ENCODE assay signal across 8 cellular contexts in genomic region chr6:87407896-87408720, GRCh38. TPM values are rescaled to one million over a fixed set of nuclear protein-coding genes. Genes with fewer than 3 reads are reported as not detected.
DNase-seq lines count a peak whose midpoint lies in the region; ATAC-seq, FAIRE-seq and TF ChIP-seq lines count a peak whose summit lies in the region.

Gene CFAP206, plus strand, starts transcription at chr6:87407972. Its CDS starts 1,868 bp downstream, at chr6:87409840.

- intact Hi-C loops in left ventricle myocardium superior (cut with micrococcal nuclease) (no loop called here), psoas muscle (cut with DNase I) (loop anchor here in 1 of 2 donors (5.0 kb wide), 1 partner anchor 64 kb away; the partner anchor contains the start of gene SLC35A1)

- FAIRE-seq in GM12891 (lab: Jason Lieb, UNC), result peak; percentile 99

- no peaks in the 10 kb centered on the region for H3K36me3 ChIP-seq in psoas muscle (ENCODE audit: insufficient read depth in 1 of 2, low read depth in 1 of 2)
- H3K36me3 ChIP-seq in urinary bladder (ENCODE audit: insufficient read depth), result no peaks in the 10 kb centered on the region

- DNase-seq in GM12891 (ENCODE audit: insufficient read length, low spot score) (peak; percentile 70), NCI-H1436 treated with DMSO at 0.1 percent for 48 hours (lab: John Stamatoyannopoulos, UW) (peak; percentile 53), T-helper 17 cell (peak; percentile 61 to 71 (median 70)), amygdala (lab: John Stamatoyannopoulos, UW) (peak in 55 of 56 donors; percentile 22 to 95 (median 77)), left ventricle myocardium superior (peak; percentile 89), psoas muscle (peak; percentile 84 to 91)

- TF ChIP-seq POLR2A in GM12891 (IDR thresholded peaks at IDR 0.05; ENCODE audit: low read depth, low read length), result no peak

- peaks cover 4% of the 10 kb centered on the region for H3K36me3 Mint-ChIP-seq in T-helper 17 cell (ENCODE audit: low read depth)

- peaks cover 8% of the 10 kb centered on the region for H3K4me1 Mint-ChIP-seq in T-helper 17 cell

- peak within 1 kb of the TSS; percentile 90 for H3K4me3 Mint-ChIP-seq in T-helper 17 cell

- ATAC-seq in HG02852 (IDR thresholded peaks at IDR 0.05; ENCODE audit: unreplicated experiment) (peak; percentile 86), T-helper 17 cell (peak; percentile 86), left ventricle myocardium superior (peak; percentile 97), psoas muscle (peak; percentile 92 to 96 (median 96))

- H3K4me1 ChIP-seq in psoas muscle, result peaks cover 3% of the 10 kb centered on the region
- no peaks in the 10 kb centered on the region for H3K4me1 ChIP-seq in urinary bladder (ENCODE audit: insufficient read depth)

- H3K27ac ChIP-seq in psoas muscle, result peak within 1 kb of the TSS; percentile 62
- H3K27ac ChIP-seq in urinary bladder (ENCODE audit: low read depth), result peak within 1 kb of the TSS; percentile 75

- H3K4me3 ChIP-seq in psoas muscle, result peak within 1 kb of the TSS; percentile 80
- peak within 1 kb of the TSS; percentile 62 for H3K4me3 ChIP-seq in urinary bladder (ENCODE audit: low read depth, low read length)

- peak; percentile 20 for TF ChIP-seq CTCF in psoas muscle (IDR thresholded peaks at IDR 0.05)

- 0 to 1% (median 0%) methylated on average over 53 to 82 of the region's 82 CpGs for WGBS in psoas muscle, 3 donors
- WGBS in urinary bladder, result under 1% methylated on average over 82 of the region's 82 CpGs

- H3K9me3 ChIP-seq in T-helper 17 cell (ENCODE audit: control insufficient read depth, low read length, poor library complexity, severe bottlenecking) (no peaks in the 10 kb centered on the region), psoas muscle (no peaks in the 10 kb centered on the region)

- no peaks in the 10 kb centered on the region for H3K27me3 ChIP-seq in psoas muscle (ENCODE audit: insufficient read depth in 3 of 3, low read length in 2 of 3)

- H3K27ac Mint-ChIP-seq in T-helper 17 cell, result peak within 1 kb of the TSS; percentile 82

- peaks cover 29% of the 10 kb centered on the region for H3K27me3 Mint-ChIP-seq in T-helper 17 cell

TF ChIP-seq in GM12891, 5 proteins besides CTCF, POLR2A, EP300 and RAD21:
- TF ChIP-seq POU2F2 (IDR thresholded peaks at IDR 0.05; ENCODE audit: low read depth, low read length) (no peak), PAX5 (IDR thresholded peaks at IDR 0.05; ENCODE audit: insufficient read depth, low read length, severe bottlenecking) (peak; percentile 62)

RNA-seq across cellular contexts. Expression of gene CFAP206, which starts in this region (rescaled TPM):
- 0.13 TPM for polyA plus RNA-seq in GM12891 (2012; ENCODE audit: low read depth, missing spikeins)
- total RNA-seq in T-helper 17 cell, result under 1 TPM in 1 of 2 donors, not detected in 1; 0.30 TPM
- total RNA-seq in left ventricle myocardium superior, result 0.25 TPM
- not detected for total RNA-seq in psoas muscle
- polyA plus RNA-seq in psoas muscle, result under 1 TPM; 0.10 to 0.70 (median 0.10) TPM
- total RNA-seq in urinary bladder, result 1.3 TPM
- 0.24 TPM for polyA plus RNA-seq in urinary bladder

Comparison
In these comparisons a context has a peak if more than half of its experiments do, and no peak if none do; other contexts are left out.
1. Peak in every context shown above with its lines: DNase-seq, ATAC-seq, H3K4me3 ChIP-seq and H3K27ac ChIP-seq.
2. Peak in DNase-seq and ATAC-seq in T-helper 17 cell; RNA of the gene not detected or under 1 TPM.
3. Peak in DNase-seq and ATAC-seq in left ventricle myocardium superior; RNA of the gene not detected or under 1 TPM.
4. Peak in DNase-seq, ATAC-seq, H3K4me3 ChIP-seq and H3K27ac ChIP-seq in psoas muscle; RNA of the gene not detected or under 1 TPM.